8 cellular contexts compared by ENCODE assay signal in the genomic region with DNA sequence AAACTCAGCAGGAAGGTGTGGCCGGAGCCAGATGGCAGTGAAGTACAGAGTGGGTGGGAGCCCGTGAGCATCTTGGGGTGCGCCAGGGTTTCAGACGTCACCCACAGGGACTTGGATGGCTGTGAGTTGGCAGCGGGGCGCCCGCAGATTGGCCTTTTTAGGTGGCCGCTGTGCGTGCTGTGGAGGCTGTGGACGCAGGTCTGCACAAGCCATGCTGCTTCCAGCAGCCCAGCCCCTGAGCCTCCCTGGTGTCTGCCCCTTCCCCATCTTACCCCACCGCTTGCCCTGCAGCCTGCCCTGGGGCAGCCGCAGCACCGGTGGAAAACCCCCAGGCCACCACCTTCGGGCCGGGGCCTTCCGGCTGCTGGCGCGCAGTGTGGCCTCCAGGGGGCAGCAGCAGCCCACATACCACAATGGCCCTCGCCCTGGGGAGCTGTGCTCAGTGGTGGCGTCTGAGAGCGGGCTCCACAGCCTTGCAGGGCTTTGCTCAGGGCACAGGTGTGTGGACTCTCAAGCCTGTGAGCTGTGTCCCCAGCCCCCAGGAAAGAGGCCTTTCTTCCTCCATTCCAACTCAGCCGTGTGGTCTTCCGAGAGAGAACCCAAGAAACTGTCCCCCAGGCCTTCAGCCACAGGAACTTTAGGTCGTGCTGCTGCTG. TPM values are rescaled to one million over a fixed set of nuclear protein-coding genes. Genes with fewer than 3 reads are reported as not detected.
A peak's percentile ranks its signal among the peaks of the same experiment; 100 is the strongest.
DNase-seq lines count a peak whose midpoint lies in the region; ATAC-seq and TF ChIP-seq lines count a peak whose summit lies in the region.

No MANE protein-coding gene starts in this region.

- peaks cover 4 to 18% (median 8%) of the 10 kb centered on the region in 3 donors for H3K4me1 Mint-ChIP-seq in T-cell
- H3K4me1 Mint-ChIP-seq in activated naive CD8-positive, alpha-beta T cell treated with anti-CD3 and anti-CD28 coated beads, Interleukin-2, amount 10 ng/mL, durations not matched to agents 7 days and 5 days = peaks cover 9% of the 10 kb centered on the region

- POLR2A ChIA-PET in T-cell (lab: Charles Lee) = no interaction called here
- POLR2A ChIA-PET in activated naive CD8-positive, alpha-beta T cell treated with anti-CD3 and anti-CD28 coated beads, Interleukin-2, amount 10 ng/mL, durations not matched to agents 7 days and 5 days (lab: Charles Lee) = interaction anchor here (0.6 kb wide), 1 partner anchor 28 kb away, joined by 4 read pairs; no protein-coding TSS in a partner anchor

- TF ChIP-seq POLR2A in NB4 (IDR thresholded peaks at IDR 0.05; ENCODE audit: extremely low read depth, insufficient read length) = no peak

- peak; percentile 76 for TF ChIP-seq CTCF in NB4 (IDR thresholded peaks at IDR 0.05; ENCODE audit: low read depth, low read length)
- peak; percentile 87 to 99 (median 96) for TF ChIP-seq CTCF in heart right ventricle (IDR thresholded peaks at IDR 0.05)

- H3K27me3 Mint-ChIP-seq in T-cell = peaks cover 0 to 1% of the 10 kb centered on the region in 2 donors
- no peaks in the 10 kb centered on the region for H3K27me3 Mint-ChIP-seq in activated naive CD8-positive, alpha-beta T cell treated with anti-CD3 and anti-CD28 coated beads, Interleukin-2, amount 10 ng/mL, durations not matched to agents 7 days and 5 days

- intact Hi-C loops in heart right ventricle (cut with DNase I) = loop anchor here (1.0 to 10.0 kb wide), 10 partner anchors 146 to 675 kb away; no protein-coding TSS in a partner anchor

- H3K27me3 ChIP-seq in heart right ventricle = no peaks in the 10 kb centered on the region

- DNase-seq in AML-193 (lab: John Stamatoyannopoulos, UW) (peak; percentile 59 to 60), NB4 (ENCODE audit: low read depth) (peak; percentile 73), T-cell (peak; percentile 70 to 90 (median 84)), heart right ventricle (peak; percentile 62 to 81), renal cortical epithelial cell (ENCODE audit: low read depth) (peak; percentile 16)
- peak; percentile 91 for DNase-seq in activated naive CD8-positive, alpha-beta T cell treated with anti-CD3 and anti-CD28 coated beads, Interleukin-2, amount 10 ng/mL, durations not matched to agents 7 days and 5 days

- no peaks in the 10 kb centered on the region for H3K9me3 ChIP-seq in heart right ventricle

- CTCF ChIA-PET in T-cell (lab: Charles Lee) = interaction anchor here (0.6 to 1.5 kb wide), 8 partner anchors 145 to 675 kb away, joined by 3 to 11 read pairs (median 4); no protein-coding TSS in a partner anchor

- H3K36me3 ChIP-seq in heart right ventricle = peaks cover 0 to 32% (median 0%) of the 10 kb centered on the region in 9 donors

- no peak overlapping the region for H3K27ac Mint-ChIP-seq in T-cell
- no peak overlapping the region for H3K27ac Mint-ChIP-seq in activated naive CD8-positive, alpha-beta T cell treated with anti-CD3 and anti-CD28 coated beads, Interleukin-2, amount 10 ng/mL, durations not matched to agents 7 days and 5 days

- H3K4me1 ChIP-seq in heart right ventricle = peaks cover 0 to 25% (median 11%) of the 10 kb centered on the region in 9 donors

- no peak overlapping the region for H3K4me3 Mint-ChIP-seq in T-cell
- H3K4me3 Mint-ChIP-seq in activated naive CD8-positive, alpha-beta T cell treated with anti-CD3 and anti-CD28 coated beads, Interleukin-2, amount 10 ng/mL, durations not matched to agents 7 days and 5 days = no peak overlapping the region

- no peak overlapping the region for H3K27ac ChIP-seq in heart right ventricle

- H3K4me3 ChIP-seq in NB4 (ENCODE audit: low read depth, low read length) = no peak overlapping the region
- H3K4me3 ChIP-seq in heart right ventricle = no peak overlapping the region

- no peaks in the 10 kb centered on the region for H3K36me3 Mint-ChIP-seq in T-cell
- no peaks in the 10 kb centered on the region for H3K36me3 Mint-ChIP-seq in activated naive CD8-positive, alpha-beta T cell treated with anti-CD3 and anti-CD28 coated beads, Interleukin-2, amount 10 ng/mL, durations not matched to agents 7 days and 5 days

- 41 to 42% methylated on average over 24 of the region's 24 CpGs for WGBS in heart right ventricle, 2 donors

- no peaks in the 10 kb centered on the region for H3K9me3 Mint-ChIP-seq in T-cell
- H3K9me3 Mint-ChIP-seq in activated naive CD8-positive, alpha-beta T cell treated with anti-CD3 and anti-CD28 coated beads, Interleukin-2, amount 10 ng/mL, durations not matched to agents 7 days and 5 days = no peaks in the 10 kb centered on the region

- ATAC-seq in GM19372 (IDR thresholded peaks at IDR 0.05; ENCODE audit: low read depth, unreplicated experiment) (peak; percentile 53), T-cell (replicated peaks in 1 of 4) (peak; percentile 91 to 98 (median 96)), heart right ventricle (peak; percentile 60 to 88 (median 79)), GM21447 (IDR thresholded peaks at IDR 0.05; ENCODE audit: unreplicated experiment) (no peak)
- ATAC-seq in activated naive CD8-positive, alpha-beta T cell treated with anti-CD3 and anti-CD28 coated beads, Interleukin-2, amount 10 ng/mL, durations not matched to agents 7 days and 5 days (ENCODE audit: low read depth) = peak; percentile 97

RNA-seq across cellular contexts. Expression of gene ENDOV, which starts 11.8 kb away (rescaled TPM):
- total RNA-seq in T-cell (10 to 100 TPM; 17.1 to 22.2 (median 21.1) TPM), heart right ventricle (10 to 100 TPM in 8 of 10 donors, 1 to 10 TPM in 2; 9.0 to 19.9 (median 13.5) TPM), renal cortical epithelial cell (15.5 and 19.2 TPM in 2 replicates)
- total RNA-seq in activated naive CD8-positive, alpha-beta T cell treated with anti-CD3 and anti-CD28 coated beads, Interleukin-2, amount 10 ng/mL, durations not matched to agents 7 days and 5 days = 10 to 100 TPM; 17.8 to 23.1 TPM
- polyA plus RNA-seq in heart right ventricle = 10 to 100 TPM in 1 of 2 donors, 1 to 10 TPM in 1; 7.7 to 12.3 TPM

RNA-seq across cellular contexts. Expression of gene NPTX1, which starts 49.6 kb away (rescaled TPM):
- total RNA-seq in T-cell (under 1 TPM; 0.13 to 0.67 (median 0.33) TPM), heart right ventricle (not detected), renal cortical epithelial cell (0.17 TPM in 1 of 2 replicates, not detected in the other)
- 1 to 10 TPM; 2.5 to 2.8 TPM for total RNA-seq in activated naive CD8-positive, alpha-beta T cell treated with anti-CD3 and anti-CD28 coated beads, Interleukin-2, amount 10 ng/mL, durations not matched to agents 7 days and 5 days
- polyA plus RNA-seq in heart right ventricle = under 1 TPM in 1 of 2 donors, not detected in 1; 0.03 TPM

Comparison
In these comparisons a context has a peak if more than half of its experiments do, and no peak if none do; other contexts are left out.
1. DNase-seq: peak in every context shown above with its lines; median percentile 91 in activated naive CD8-positive, alpha-beta T cell treated with anti-CD3 and anti-CD28 coated beads, Interleukin-2, amount 10 ng/mL, durations not matched to agents 7 days and 5 days; 84 in T-cell; 73 in NB4; 72 in heart right ventricle; 60 in AML-193; 16 in renal cortical epithelial cell.